16 cellular contexts compared by ENCODE assay signal in genomic region chr3:10546181-10546624, GRCh38. TPM values are rescaled to one million over a fixed set of nuclear protein-coding genes. Genes with fewer than 3 reads are reported as not detected.
"Had no signal": no experiment of that assay in that cellular context is flagged by ENCODE, and none has a peak within 500 bp of the region (broad histone marks: within the 10 kb centered on the region; RNA-seq: fewer than 3 reads in every experiment).

No MANE protein-coding gene starts in this region.

- H3K27ac Mint-ChIP-seq: activated CD4-positive, alpha-beta T cell treated with anti-CD3 and anti-CD28 coated beads, Interleukin-2, amount 10 ng/mL, durations not matched to agents 7 days and 5 days; activated naive CD4-positive, alpha-beta T cell treated with anti-CD3 and anti-CD28 coated beads for 36 hours; activated T-helper 1 cell treated with anti-CD3 and anti-CD28 coated beads, Interleukin-12 subunit alpha, Interleukin-12 subunit beta, Interleukin-2, Interleukin-4 antibody, amounts not matched to agents 30 ng/mL and 10 ng/mL and 1 ng/mL, durations not matched to agents 14 hours and 24 hours and 36 hours; progenitor cell of endocrine pancreas; stimulated activated naive CD8-positive, alpha-beta T cell treated with anti-CD3 and anti-CD28 coated beads, Interleukin-15, Interleukin-2, amounts not matched to agents 100 ng/mL and 50 ng/mL, for 24 hours; T-helper 1 cell treated with Interleukin-12 subunit alpha and Interleukin-12 subunit beta and Interleukin-4 antibody, amounts not matched to agents 30 μg/mL and 1 μg/mL, for 36 hours had no signal

- H3K27ac ChIP-seq: heart left ventricle, lower lobe of right lung, neutrophil, sigmoid colon, SK-N-MC, testis had no signal

- H3K27me3 Mint-ChIP-seq: progenitor cell of endocrine pancreas had no signal

- ATAC-seq: heart left ventricle, lower lobe of right lung had no signal

- H3K4me3 Mint-ChIP-seq: activated CD4-positive, alpha-beta T cell treated with anti-CD3 and anti-CD28 coated beads, Interleukin-2, amount 10 ng/mL, durations not matched to agents 7 days and 5 days; activated naive CD4-positive, alpha-beta T cell treated with anti-CD3 and anti-CD28 coated beads for 36 hours; activated T-helper 1 cell treated with anti-CD3 and anti-CD28 coated beads, Interleukin-12 subunit alpha, Interleukin-12 subunit beta, Interleukin-2, Interleukin-4 antibody, amounts not matched to agents 30 ng/mL and 10 ng/mL and 1 ng/mL, durations not matched to agents 14 hours and 24 hours and 36 hours; stimulated activated naive CD8-positive, alpha-beta T cell treated with anti-CD3 and anti-CD28 coated beads, Interleukin-15, Interleukin-2, amounts not matched to agents 100 ng/mL and 50 ng/mL, for 24 hours; T-helper 1 cell treated with Interleukin-12 subunit alpha and Interleukin-12 subunit beta and Interleukin-4 antibody, amounts not matched to agents 30 μg/mL and 1 μg/mL, for 36 hours had no signal

- DNase-seq: activated CD4-positive, alpha-beta T cell treated with anti-CD3 and anti-CD28 coated beads, Interleukin-2, amount 10 ng/mL, durations not matched to agents 7 days and 5 days; activated naive CD4-positive, alpha-beta T cell treated with anti-CD3 and anti-CD28 coated beads for 36 hours; foreskin melanocyte; lower lobe of right lung; midbrain; sigmoid colon; testis had no signal

- H3K4me3 ChIP-seq: heart left ventricle, lower lobe of right lung, sigmoid colon, SK-N-MC, testis had no signal

RNA-seq across cellular contexts. Expression of gene ATP2B2, which starts 40.8 kb away (rescaled TPM):
- total RNA-seq: activated CD4-positive, alpha-beta T cell treated with anti-CD3 and anti-CD28 coated beads, Interleukin-2, amount 10 ng/mL, durations not matched to agents 7 days and 5 days; activated naive CD4-positive, alpha-beta T cell treated with anti-CD3 and anti-CD28 coated beads for 36 hours; activated T-helper 1 cell treated with anti-CD3 and anti-CD28 coated beads, Interleukin-12 subunit alpha, Interleukin-12 subunit beta, Interleukin-2, Interleukin-4 antibody, amounts not matched to agents 30 ng/mL and 10 ng/mL and 1 ng/mL, durations not matched to agents 14 hours and 24 hours and 36 hours; endothelial cell of umbilical vein; kidney epithelial cell had no signal
